In genomic region chr5:107949688-107950341, GRCh38 we compare ENCODE assay signal across 26 cellular contexts.
DNase-seq lines count a peak whose midpoint lies in the region; ATAC-seq lines count a peak whose summit lies in the region.
"Had no signal": no experiment of that assay in that cellular context is flagged by ENCODE, and none has a peak within 500 bp of the region (broad histone marks: within the 10 kb centered on the region; RNA-seq: fewer than 3 reads in every experiment).

No MANE protein-coding gene starts in this region.

- H3K4me1 Mint-ChIP-seq in activated naive CD4-positive, alpha-beta T cell treated with anti-CD3 and anti-CD28 coated beads, Interleukin-2, amount 50 U/mL, for 24 hours = peaks cover 46% of the 10 kb centered on the region
- peaks cover 8% of the 10 kb centered on the region for H3K4me1 Mint-ChIP-seq in T-helper 1 cell treated with Interleukin-12 subunit alpha and Interleukin-12 subunit beta and Interleukin-4 antibody, amounts not matched to agents 30 μg/mL and 1 μg/mL, for 36 hours (ENCODE audit: low read depth)
- H3K4me1 Mint-ChIP-seq in activated naive CD8-positive, alpha-beta T cell treated with anti-CD3 and anti-CD28 coated beads for 36 hours = peaks cover 15% of the 10 kb centered on the region
- H3K4me1 Mint-ChIP-seq: nephron had no signal

- peaks cover 17% of the 10 kb centered on the region for H3K36me3 Mint-ChIP-seq in activated naive CD4-positive, alpha-beta T cell treated with anti-CD3 and anti-CD28 coated beads, Interleukin-2, amount 50 U/mL, for 24 hours
- no peaks in the 10 kb centered on the region for H3K36me3 Mint-ChIP-seq in T-helper 1 cell treated with Interleukin-12 subunit alpha and Interleukin-12 subunit beta and Interleukin-4 antibody, amounts not matched to agents 30 μg/mL and 1 μg/mL, for 36 hours (ENCODE audit: low read depth)
- H3K36me3 Mint-ChIP-seq in activated naive CD8-positive, alpha-beta T cell treated with anti-CD3 and anti-CD28 coated beads for 36 hours = peaks cover 3% of the 10 kb centered on the region

- H3K27me3 Mint-ChIP-seq in activated naive CD4-positive, alpha-beta T cell treated with anti-CD3 and anti-CD28 coated beads, Interleukin-2, amount 50 U/mL, for 24 hours = no peaks in the 10 kb centered on the region
- no peaks in the 10 kb centered on the region for H3K27me3 Mint-ChIP-seq in T-helper 1 cell treated with Interleukin-12 subunit alpha and Interleukin-12 subunit beta and Interleukin-4 antibody, amounts not matched to agents 30 μg/mL and 1 μg/mL, for 36 hours (ENCODE audit: low read depth)
- no peaks in the 10 kb centered on the region for H3K27me3 Mint-ChIP-seq in activated naive CD8-positive, alpha-beta T cell treated with anti-CD3 and anti-CD28 coated beads for 36 hours

- H3K9me3 Mint-ChIP-seq in activated naive CD4-positive, alpha-beta T cell treated with anti-CD3 and anti-CD28 coated beads, Interleukin-2, amount 50 U/mL, for 24 hours = no peaks in the 10 kb centered on the region
- no peaks in the 10 kb centered on the region for H3K9me3 Mint-ChIP-seq in T-helper 1 cell treated with Interleukin-12 subunit alpha and Interleukin-12 subunit beta and Interleukin-4 antibody, amounts not matched to agents 30 μg/mL and 1 μg/mL, for 36 hours
- no peaks in the 10 kb centered on the region for H3K9me3 Mint-ChIP-seq in activated naive CD8-positive, alpha-beta T cell treated with anti-CD3 and anti-CD28 coated beads for 36 hours
- H3K9me3 Mint-ChIP-seq: immature natural killer cell, nephron had no signal

- H3K4me3 Mint-ChIP-seq in activated naive CD4-positive, alpha-beta T cell treated with anti-CD3 and anti-CD28 coated beads, Interleukin-2, amount 50 U/mL, for 24 hours = peak overlapping the region; percentile 16
- H3K4me3 Mint-ChIP-seq in T-helper 1 cell treated with Interleukin-12 subunit alpha and Interleukin-12 subunit beta and Interleukin-4 antibody, amounts not matched to agents 30 μg/mL and 1 μg/mL, for 36 hours = peak overlapping the region; percentile 5
- H3K4me3 Mint-ChIP-seq in activated naive CD8-positive, alpha-beta T cell treated with anti-CD3 and anti-CD28 coated beads for 36 hours = no peak overlapping the region
- H3K4me3 Mint-ChIP-seq: immature natural killer cell, nephron had no signal

- H3K27ac Mint-ChIP-seq in activated naive CD4-positive, alpha-beta T cell treated with anti-CD3 and anti-CD28 coated beads, Interleukin-2, amount 50 U/mL, for 24 hours = peak overlapping the region; percentile 77
- H3K27ac Mint-ChIP-seq in T-helper 1 cell treated with Interleukin-12 subunit alpha and Interleukin-12 subunit beta and Interleukin-4 antibody, amounts not matched to agents 30 μg/mL and 1 μg/mL, for 36 hours = peak overlapping the region; percentile 2
- peak overlapping the region; percentile 3 for H3K27ac Mint-ChIP-seq in activated naive CD8-positive, alpha-beta T cell treated with anti-CD3 and anti-CD28 coated beads for 36 hours
- H3K27ac Mint-ChIP-seq: immature natural killer cell, nephron had no signal

- no peak for DNase-seq in activated naive CD4-positive, alpha-beta T cell treated with Interleukin-2 at 50 U/mL for 16 hours
- DNase-seq in activated naive CD8-positive, alpha-beta T cell treated with anti-CD3 and anti-CD28 coated beads for 36 hours = no peak
- DNase-seq in NCI-H524 treated with DMSO at 0.1 percent for 48 hours (lab: John Stamatoyannopoulos, UW) (no peak), iPS-NIHi7 (ENCODE audit: extremely low spot score) (no peak)
- DNase-seq: activated CD4-positive, CD25-positive, alpha-beta regulatory T cell; caudate nucleus; DMS153; effector memory CD4-positive, alpha-beta T cell; hypothalamus; immature natural killer cell; left colon; NCI-H1436; NCI-H2081 treated with DMSO at 0.1 percent for 48 hours; NCI-H226; psoas muscle; Right ventricle myocardium superior; stimulated activated CD4-positive, alpha-beta T cell treated with anti-CD3 and anti-CD28 coated beads, Interleukin-2, amount 100 ng/mL, for 48 hours; tibial artery had no signal

- ATAC-seq in GM18511 (IDR thresholded peaks at IDR 0.05; ENCODE audit: unreplicated experiment) = no peak
- ATAC-seq: HCT116, HepG2, left colon, Panc1, psoas muscle, sciatic nerve had no signal

Comparison
In these comparisons a context has a peak if more than half of its experiments do, and no peak if none do; other contexts are left out.
1. H3K27ac Mint-ChIP-seq: peak in every context shown above with its lines; median percentile 77 in activated naive CD4-positive, alpha-beta T cell treated with anti-CD3 and anti-CD28 coated beads, Interleukin-2, amount 50 U/mL, for 24 hours; 3 in activated naive CD8-positive, alpha-beta T cell treated with anti-CD3 and anti-CD28 coated beads for 36 hours; 2 in T-helper 1 cell treated with Interleukin-12 subunit alpha and Interleukin-12 subunit beta and Interleukin-4 antibody, amounts not matched to agents 30 μg/mL and 1 μg/mL, for 36 hours.